16 cellular contexts compared by ENCODE assay signal in genomic region chr14:62002636-62003035, GRCh38.
DNase-seq lines count a peak whose midpoint lies in the region; ATAC-seq and TF ChIP-seq lines count a peak whose summit lies in the region.
"Had no signal": no experiment of that assay in that cellular context is flagged by ENCODE, and none has a peak within 500 bp of the region (broad histone marks: within the 10 kb centered on the region; RNA-seq: fewer than 3 reads in every experiment).

No MANE protein-coding gene starts in this region.

- peaks cover 0 to 15% (median 4%) of the 10 kb centered on the region in 9 donors for H3K9me3 Mint-ChIP-seq in naive thymus-derived CD8-positive, alpha-beta T cell
- H3K9me3 Mint-ChIP-seq: natural killer cell treated with Interleukin-12 subunit alpha and Interleukin-12 subunit beta and Interleukin-15 and Interleukin-18, amount 100 ng/mL, for 72 hours had no signal

- no peaks in the 10 kb centered on the region for H3K9me3 ChIP-seq in SJSA1 (replicated peaks)
- H3K9me3 ChIP-seq: SJCRH30 had no signal

- H3K36me3 ChIP-seq in SJSA1: no peaks in the 10 kb centered on the region
- H3K36me3 ChIP-seq: left lung, SJCRH30 had no signal

- no peak overlapping the region for H3K4me3 ChIP-seq in GM12865 (ENCODE audit: low read depth, low read length)
- no peak overlapping the region for H3K4me3 ChIP-seq in SJSA1
- no peak overlapping the region for H3K4me3 ChIP-seq in fibroblast of villous mesenchyme (ENCODE audit: low read depth, low read length)
- H3K4me3 ChIP-seq: left lung, SJCRH30 had no signal

- no peak overlapping the region for H3K27ac Mint-ChIP-seq in naive thymus-derived CD8-positive, alpha-beta T cell
- H3K27ac Mint-ChIP-seq: natural killer cell treated with Interleukin-12 subunit alpha and Interleukin-12 subunit beta and Interleukin-15 and Interleukin-18, amount 100 ng/mL, for 72 hours had no signal

- ATAC-seq in HG03280 (IDR thresholded peaks at IDR 0.05; ENCODE audit: unreplicated experiment): no peak
- no peak for ATAC-seq in naive thymus-derived CD8-positive, alpha-beta T cell
- ATAC-seq: esophagus mucosa, left lung had no signal

- peaks cover 14 to 46% (median 26%) of the 10 kb centered on the region in 5 donors for H3K27me3 Mint-ChIP-seq in naive thymus-derived CD8-positive, alpha-beta T cell

- H3K36me3 Mint-ChIP-seq in naive thymus-derived CD8-positive, alpha-beta T cell: peaks cover 0 to 6% (median 5%) of the 10 kb centered on the region in 3 donors

- H3K4me3 Mint-ChIP-seq in naive thymus-derived CD8-positive, alpha-beta T cell: no peak overlapping the region
- H3K4me3 Mint-ChIP-seq: natural killer cell treated with Interleukin-12 subunit alpha and Interleukin-12 subunit beta and Interleukin-15 and Interleukin-18, amount 100 ng/mL, for 72 hours had no signal

- no peaks in the 10 kb centered on the region for H3K27me3 ChIP-seq in SJSA1 (replicated peaks)
- H3K27me3 ChIP-seq: left lung, SJCRH30 had no signal

- peak; percentile 4 for DNase-seq in Daoy (ENCODE audit: low read depth)
- peak; percentile 1 for DNase-seq in GM12865 (ENCODE audit: low read depth)
- no peak for DNase-seq in SJSA1 (ENCODE audit: low read depth in 1 of 2, low spot score in 2 of 2)
- DNase-seq in fibroblast of villous mesenchyme (ENCODE audit: low read depth): peak; percentile 25
- DNase-seq in anterior cingulate cortex (lab: John Stamatoyannopoulos, UW): no peak
- DNase-seq in naive thymus-derived CD8-positive, alpha-beta T cell: no peak
- DNase-seq: C1 segment of cervical spinal cord; DMS79; left lung; NCI-H2029 treated with DMSO at 0.1 percent for 48 hours; SJCRH30; stimulated activated CD8-positive, alpha-beta memory T cell treated with anti-CD3 and anti-CD28 coated beads, Interleukin-4, amount 100 ng/mL, for 48 hours; trophoblast cell had no signal

- H3K4me1 ChIP-seq in SJSA1 (replicated peaks): peaks cover 12% of the 10 kb centered on the region
- H3K4me1 ChIP-seq: left lung, SJCRH30 had no signal

- POLR2A ChIA-PET in naive thymus-derived CD8-positive, alpha-beta T cell (lab: Charles Lee): no interaction called here

- TF ChIP-seq CTCF in GM12865 (IDR thresholded peaks at IDR 0.05; ENCODE audit: insufficient read depth, low read depth, low read length, missing control alignments): no peak
- no peak for TF ChIP-seq CTCF in fibroblast of villous mesenchyme (IDR thresholded peaks at IDR 0.05; ENCODE audit: insufficient read depth, low read depth, low read length)

- no peaks in the 10 kb centered on the region for H3K4me1 Mint-ChIP-seq in naive thymus-derived CD8-positive, alpha-beta T cell

- H3K27ac ChIP-seq in SJSA1: peak overlapping the region; percentile 32; the same call in 1 of the 2 replicates
- H3K27ac ChIP-seq: left lung, SJCRH30 had no signal

Comparison
In these comparisons a context has a peak if more than half of its experiments do, and no peak if none do; other contexts are left out.
1. DNase-seq: peak in Daoy (single experiment), GM12865 (single experiment) and fibroblast of villous mesenchyme (single experiment); none in SJSA1 (0 of 2), anterior cingulate cortex (0 of 58) and naive thymus-derived CD8-positive, alpha-beta T cell (0 of 10).